In genomic region chrX:41148553-41148952, GRCh38 we compare ENCODE assay signal across 19 cellular contexts.
DNase-seq lines count a peak whose midpoint lies in the region; ATAC-seq and TF ChIP-seq lines count a peak whose summit lies in the region.
"Had no signal": no experiment of that assay in that cellular context is flagged by ENCODE, and none has a peak within 500 bp of the region (broad histone marks: within the 10 kb centered on the region; RNA-seq: fewer than 3 reads in every experiment).

No MANE protein-coding gene starts in this region.

- DNase-seq in activated CD8-positive, alpha-beta T cell treated with anti-CD3 and anti-CD28 coated beads for 36 hours = no peak
- DNase-seq in activated CD8-positive, alpha-beta T cell treated with anti-CD3 and anti-CD28 coated beads, Interleukin-2, amount 10 ng/mL, durations not matched to agents 7 days and 5 days = no peak
- DNase-seq in SK-N-SH = no peak
- DNase-seq in fibroblast of the conjunctiva (ENCODE audit: low read depth) = peak; percentile 17
- no peak for DNase-seq in smooth muscle cell (lab: John Stamatoyannopoulos, UW; ENCODE audit: unreplicated experiment)
- no peak for DNase-seq in epidermal melanocyte (ENCODE audit: insufficient read length, low spot score)
- no peak for DNase-seq in DMS153 (lab: John Stamatoyannopoulos, UW)
- DNase-seq in iPS-NIHi11 (ENCODE audit: low spot score) = no peak
- DNase-seq: activated CD8-positive, alpha-beta memory T cell treated with anti-CD3 and anti-CD28 coated beads for 24 hours; activated naive CD4-positive, alpha-beta T cell treated with anti-CD3 and anti-CD28 coated beads, Interleukin-2, amount 10 ng/mL, durations not matched to agents 7 days and 5 days; hippocampal formation; MV-4-11; NCI-H345; nucleus accumbens; T-helper 9 cell; upper lobe of left lung had no signal

- peaks cover 46% of the 10 kb centered on the region for H3F3A ChIP-seq in SK-N-SH (replicated peaks; ENCODE audit: insufficient read depth)
- no peaks in the 10 kb centered on the region for H3F3A ChIP-seq in smooth muscle cell (ENCODE audit: low read depth)

- peak overlapping the region; percentile 5; the same call in 1 of the 2 replicates for H3K4me2 ChIP-seq in SK-N-SH
- H3K4me2 ChIP-seq in smooth muscle cell = peak overlapping the region; percentile 41

- no peaks in the 10 kb centered on the region for H3K27me3 Mint-ChIP-seq in activated CD8-positive, alpha-beta T cell treated with anti-CD3 and anti-CD28 coated beads for 36 hours
- H3K27me3 Mint-ChIP-seq in activated CD8-positive, alpha-beta T cell treated with anti-CD3 and anti-CD28 coated beads, Interleukin-2, amount 10 ng/mL, durations not matched to agents 7 days and 5 days (ENCODE audit: low read depth) = no peaks in the 10 kb centered on the region
- H3K27me3 Mint-ChIP-seq: activated naive CD4-positive, alpha-beta T cell treated with anti-CD3 and anti-CD28 coated beads, Interleukin-2, amount 10 ng/mL, durations not matched to agents 7 days and 5 days had no signal

- H3K4me3 ChIP-seq in SK-N-SH (ENCODE audit: low read depth in 2 of 2, low read length in 1 of 2) = no peak overlapping the region
- H3K4me3 ChIP-seq in smooth muscle cell = no peak overlapping the region
- H3K4me3 ChIP-seq: lung, upper lobe of left lung had no signal

- H3K27ac ChIP-seq in SK-N-SH (ENCODE audit: low read depth in 2 of 2, low read length in 1 of 2) = peak overlapping the region in 1 of 2 experiments; percentile 78; a peak in 3 of 4 replicates
- H3K27ac ChIP-seq in smooth muscle cell (ENCODE audit: low read depth) = peak overlapping the region; percentile 75
- H3K27ac ChIP-seq: 22Rv1, upper lobe of left lung had no signal

- no peak for TF ChIP-seq CTCF in activated CD8-positive, alpha-beta T cell treated with anti-CD3 and anti-CD28 coated beads for 36 hours (IDR thresholded peaks at IDR 0.05)
- TF ChIP-seq CTCF in SK-N-SH (IDR thresholded peaks at IDR 0.05) = no peak
- no peak for TF ChIP-seq CTCF in smooth muscle cell (IDR thresholded peaks at IDR 0.05; ENCODE audit: borderline replicate concordance, insufficient read depth, poor library complexity, severe bottlenecking)

- peaks cover 19% of the 10 kb centered on the region for H3K36me3 Mint-ChIP-seq in activated CD8-positive, alpha-beta T cell treated with anti-CD3 and anti-CD28 coated beads for 36 hours (ENCODE audit: low read depth)
- H3K36me3 Mint-ChIP-seq in activated CD8-positive, alpha-beta T cell treated with anti-CD3 and anti-CD28 coated beads, Interleukin-2, amount 10 ng/mL, durations not matched to agents 7 days and 5 days (ENCODE audit: low read depth) = peaks cover 22% of the 10 kb centered on the region

- H3K9me3 Mint-ChIP-seq in activated CD8-positive, alpha-beta T cell treated with anti-CD3 and anti-CD28 coated beads for 36 hours = no peaks in the 10 kb centered on the region
- no peaks in the 10 kb centered on the region for H3K9me3 Mint-ChIP-seq in activated CD8-positive, alpha-beta T cell treated with anti-CD3 and anti-CD28 coated beads, Interleukin-2, amount 10 ng/mL, durations not matched to agents 7 days and 5 days (ENCODE audit: insufficient read depth)
- H3K9me3 Mint-ChIP-seq: activated naive CD4-positive, alpha-beta T cell treated with anti-CD3 and anti-CD28 coated beads, Interleukin-2, amount 10 ng/mL, durations not matched to agents 7 days and 5 days had no signal

- peaks cover 70 to 86% of the 10 kb centered on the region in 2 experiments for H3K36me3 ChIP-seq in SK-N-SH (replicated peaks in 1 of 2; ENCODE audit: control insufficient read depth in 1 of 2, insufficient read depth in 2 of 2, low read length in 1 of 2)
- H3K36me3 ChIP-seq in smooth muscle cell (ENCODE audit: low read depth) = no peaks in the 10 kb centered on the region

- intact Hi-C loops in activated CD8-positive, alpha-beta T cell treated with anti-CD3 and anti-CD28 coated beads for 36 hours (cut with micrococcal nuclease) = no loop called here

- H4K20me1 ChIP-seq in SK-N-SH (ENCODE audit: insufficient read depth) (peaks cover 16% of the 10 kb centered on the region), smooth muscle cell (ENCODE audit: low read depth) (peaks cover 45% of the 10 kb centered on the region)

- 51% methylated on average over 4 of the region's 4 CpGs for WGBS in SK-N-SH (ENCODE audit: low lambda C conversion rate)
- 40% methylated on average over 4 of the region's 4 CpGs for WGBS in smooth muscle cell (ENCODE audit: low lambda C conversion rate)

- peaks cover 20% of the 10 kb centered on the region for H3K4me1 Mint-ChIP-seq in activated CD8-positive, alpha-beta T cell treated with anti-CD3 and anti-CD28 coated beads for 36 hours (ENCODE audit: low read depth)
- H3K4me1 Mint-ChIP-seq in activated CD8-positive, alpha-beta T cell treated with anti-CD3 and anti-CD28 coated beads, Interleukin-2, amount 10 ng/mL, durations not matched to agents 7 days and 5 days (ENCODE audit: low read depth) = peaks cover 9% of the 10 kb centered on the region

- TF ChIP-seq RAD21 in SK-N-SH (IDR thresholded peaks at IDR 0.05; ENCODE audit: low read length) = no peak

- TF ChIP-seq EP300 in SK-N-SH (IDR thresholded peaks at IDR 0.05; ENCODE audit: borderline replicate concordance in 1 of 2, low read depth in 1 of 2, low read length in 1 of 2) = no peak

- no peak overlapping the region for H3K4me3 Mint-ChIP-seq in activated CD8-positive, alpha-beta T cell treated with anti-CD3 and anti-CD28 coated beads for 36 hours
- no peak overlapping the region for H3K4me3 Mint-ChIP-seq in activated CD8-positive, alpha-beta T cell treated with anti-CD3 and anti-CD28 coated beads, Interleukin-2, amount 10 ng/mL, durations not matched to agents 7 days and 5 days
- H3K4me3 Mint-ChIP-seq: activated naive CD4-positive, alpha-beta T cell treated with anti-CD3 and anti-CD28 coated beads, Interleukin-2, amount 10 ng/mL, durations not matched to agents 7 days and 5 days had no signal

- peak overlapping the region; percentile 20 for H3K27ac Mint-ChIP-seq in activated CD8-positive, alpha-beta T cell treated with anti-CD3 and anti-CD28 coated beads for 36 hours
- H3K27ac Mint-ChIP-seq in activated CD8-positive, alpha-beta T cell treated with anti-CD3 and anti-CD28 coated beads, Interleukin-2, amount 10 ng/mL, durations not matched to agents 7 days and 5 days = no peak overlapping the region
- H3K27ac Mint-ChIP-seq: activated naive CD4-positive, alpha-beta T cell treated with anti-CD3 and anti-CD28 coated beads, Interleukin-2, amount 10 ng/mL, durations not matched to agents 7 days and 5 days had no signal

- H3K79me2 ChIP-seq in SK-N-SH (ENCODE audit: insufficient read depth) = peaks cover 13% of the 10 kb centered on the region; the same call in 1 of the 2 replicates
- peaks cover 5% of the 10 kb centered on the region for H3K79me2 ChIP-seq in smooth muscle cell (ENCODE audit: low read depth)

- H3K27me3 ChIP-seq in SK-N-SH (ENCODE audit: insufficient read depth) = no peaks in the 10 kb centered on the region
- H3K27me3 ChIP-seq in smooth muscle cell (ENCODE audit: low read depth) = no peaks in the 10 kb centered on the region
- H3K27me3 ChIP-seq: upper lobe of left lung had no signal

- CTCF ChIA-PET in activated CD8-positive, alpha-beta T cell treated with anti-CD3 and anti-CD28 coated beads for 36 hours (lab: Charles Lee) = no interaction called here
- CTCF ChIA-PET in activated CD8-positive, alpha-beta T cell treated with anti-CD3 and anti-CD28 coated beads, Interleukin-2, amount 10 ng/mL, durations not matched to agents 7 days and 5 days (lab: Charles Lee) = no interaction called here
- CTCF ChIA-PET in SK-N-SH (lab: Yijun Ruan, JAX) = interaction anchor here (2.4 kb wide), 1 partner anchor 10 kb away, joined by 10 read pairs; no protein-coding TSS in a partner anchor

- no peak for ATAC-seq in activated CD8-positive, alpha-beta T cell treated with anti-CD3 and anti-CD28 coated beads for 36 hours
- ATAC-seq in activated CD8-positive, alpha-beta T cell treated with anti-CD3 and anti-CD28 coated beads, Interleukin-2, amount 10 ng/mL, durations not matched to agents 7 days and 5 days = no peak
- ATAC-seq: Panc1 had no signal

- POLR2A ChIA-PET in activated CD8-positive, alpha-beta T cell treated with anti-CD3 and anti-CD28 coated beads for 36 hours (lab: Charles Lee) = no interaction called here
- POLR2A ChIA-PET in activated CD8-positive, alpha-beta T cell treated with anti-CD3 and anti-CD28 coated beads, Interleukin-2, amount 10 ng/mL, durations not matched to agents 7 days and 5 days (lab: Charles Lee) = no interaction called here
- POLR2A ChIA-PET in SK-N-SH (lab: Yijun Ruan, JAX) = no interaction called here

- H3K4me1 ChIP-seq in SK-N-SH (ENCODE audit: control insufficient read depth in 1 of 2, insufficient read depth in 2 of 2, low read depth in 1 of 2, low read length in 1 of 2) (peaks cover 0 to 24% of the 10 kb centered on the region in 2 experiments; a peak in 1 of 4 replicates), smooth muscle cell (ENCODE audit: low read depth) (no peaks in the 10 kb centered on the region)

- H2AFZ ChIP-seq in SK-N-SH (ENCODE audit: low read depth) = no peak overlapping the region
- no peak overlapping the region for H2AFZ ChIP-seq in smooth muscle cell (ENCODE audit: low read depth)

- H3K9me2 ChIP-seq in SK-N-SH = no peaks in the 10 kb centered on the region

- H3K9me3 ChIP-seq in SK-N-SH = no peaks in the 10 kb centered on the region
- no peaks in the 10 kb centered on the region for H3K9me3 ChIP-seq in smooth muscle cell (replicated peaks; ENCODE audit: low read depth)
- H3K9me3 ChIP-seq: upper lobe of left lung had no signal

- H3K9ac ChIP-seq in SK-N-SH (peak overlapping the region; percentile 16; the same call in 1 of the 2 replicates), smooth muscle cell (ENCODE audit: low read depth) (no peak overlapping the region)

TF ChIP-seq in SK-N-SH, 30 proteins besides CTCF, POLR2A, EP300 and RAD21:
- TF ChIP-seq JUND (IDR thresholded peaks at IDR 0.05) (peak; percentile 75), FOSL2 (IDR thresholded peaks at IDR 0.05; ENCODE audit: borderline replicate concordance, low read depth) (peak; percentile 56), TCF12 (IDR thresholded peaks at IDR 0.05) (peak; percentile 47), GABPA (IDR thresholded peaks at IDR 0.05; ENCODE audit: low read depth) (no peak), TAF1 (IDR thresholded peaks at IDR 0.05; ENCODE audit: borderline replicate concordance, low read depth, low read length) (no peak)
